In genomic region chr5:112165897-112166737, GRCh38 we compare ENCODE assay signal across 11 cellular contexts.
DNase-seq lines count a peak whose midpoint lies in the region; ATAC-seq, FAIRE-seq and TF ChIP-seq lines count a peak whose summit lies in the region.
"Had no signal": no experiment of that assay in that cellular context is flagged by ENCODE, and none has a peak within 500 bp of the region (broad histone marks: within the 10 kb centered on the region; RNA-seq: fewer than 3 reads in every experiment).

No MANE protein-coding gene starts in this region.

- peak overlapping the region; percentile 53; the same call in 1 of the 2 replicates for H2BK12ac ChIP-seq in H1 (ENCODE audit: low read depth, low read length)

- H2BK15ac ChIP-seq in H1 (ENCODE audit: low read length) = no peak overlapping the region

- peak overlapping the region; percentile 47 for H2BK5ac ChIP-seq in H1 (ENCODE audit: low read depth, low read length)

- H3K4me1 ChIP-seq in H1 (replicated peaks in 1 of 4; ENCODE audit: control insufficient read depth in 3 of 4, insufficient read depth in 4 of 4, low read length in 3 of 4) = peaks cover 3 to 19% (median 10%) of the 10 kb centered on the region in 4 experiments; a peak in 4 of 7 replicates
- H3K4me1 ChIP-seq in ascending aorta = peaks cover 4 to 14% of the 10 kb centered on the region in 2 donors

- H3K27ac Mint-ChIP-seq in natural killer cell treated with Interleukin-12 subunit alpha and Interleukin-12 subunit beta and Interleukin-15 and Interleukin-18, amount 100 ng/mL, for 72 hours = peak overlapping the region; percentile 38 to 48

- H2BK20ac ChIP-seq in H1 (ENCODE audit: low read length) = no peak overlapping the region

- H3K9me3 Mint-ChIP-seq in natural killer cell treated with Interleukin-12 subunit alpha and Interleukin-12 subunit beta and Interleukin-15 and Interleukin-18, amount 100 ng/mL, for 72 hours = no peaks in the 10 kb centered on the region

- H2AFZ ChIP-seq in H1 (ENCODE audit: low read length) = no peak overlapping the region

- peak in 1 of 2 donors; percentile 37 for ATAC-seq in natural killer cell treated with Interleukin-12 subunit alpha and Interleukin-12 subunit beta and Interleukin-15 and Interleukin-18, amount 100 ng/mL, for 72 hours
- ATAC-seq in GM19395 (IDR thresholded peaks at IDR 0.05; ENCODE audit: unreplicated experiment) = no peak

- H3K27me3 Mint-ChIP-seq in natural killer cell treated with Interleukin-12 subunit alpha and Interleukin-12 subunit beta and Interleukin-15 and Interleukin-18, amount 100 ng/mL, for 72 hours = no peaks in the 10 kb centered on the region

- peak overlapping the region; percentile 23 for H3K4ac ChIP-seq in H1 (replicated peaks; ENCODE audit: insufficient read length, low read depth, low read length)

- H3K23ac ChIP-seq in H1 (ENCODE audit: insufficient read length) = no peak overlapping the region

- peak overlapping the region; percentile 78 for H2AK5ac ChIP-seq in H1 (ENCODE audit: low read depth, low read length)

- H4K91ac ChIP-seq in H1 (replicated peaks; ENCODE audit: insufficient read length, low read length) = no peak overlapping the region

- H3K9ac ChIP-seq in H1 (replicated peaks in 1 of 4; ENCODE audit: extremely low read depth in 1 of 4, low read depth in 3 of 4, low read length in 3 of 4) = peak overlapping the region in 2 of 4 experiments; percentile 41 to 45; a peak in 4 of 7 replicates

- no peak for TF ChIP-seq RAD21 in H1 (IDR thresholded peaks at IDR 0.05 in 1 of 2, conservative IDR thresholded peaks at IDR 0.05 in 1 of 2; ENCODE audit: low read depth in 2 of 2, low read length in 2 of 2)

- peak overlapping the region; percentile 19 to 52; a peak in 2 of 4 replicates for H3K4me2 ChIP-seq in H1 (ENCODE audit: insufficient read depth in 1 of 2, low read depth in 2 of 2, low read length in 2 of 2)

- H3K4me3 ChIP-seq in NB4 (ENCODE audit: low read depth, low read length) (no peak overlapping the region), H1 (ENCODE audit: extremely low read depth in 1 of 4, insufficient read depth in 2 of 4, low read depth in 3 of 4, low read length in 4 of 4) (no peak overlapping the region), ascending aorta (no peak overlapping the region)
- H3K4me3 ChIP-seq: right lobe of liver, vagina had no signal

- no peak overlapping the region for H3K4me3 Mint-ChIP-seq in natural killer cell treated with Interleukin-12 subunit alpha and Interleukin-12 subunit beta and Interleukin-15 and Interleukin-18, amount 100 ng/mL, for 72 hours

- H3K36me3 ChIP-seq in H1 (ENCODE audit: control insufficient read depth in 2 of 4, insufficient read depth in 4 of 4, low read length in 3 of 4) = peaks cover 23 to 61% (median 33%) of the 10 kb centered on the region in 4 experiments
- peaks cover 17 to 57% of the 10 kb centered on the region in 2 donors for H3K36me3 ChIP-seq in ascending aorta

- H4K8ac ChIP-seq in H1 (ENCODE audit: extremely low read depth, insufficient read depth, low read length) = peak overlapping the region; percentile 54; the same call in 1 of the 2 replicates

- peaks cover 36% of the 10 kb centered on the region for H3K36me3 Mint-ChIP-seq in natural killer cell treated with Interleukin-12 subunit alpha and Interleukin-12 subunit beta and Interleukin-15 and Interleukin-18, amount 100 ng/mL, for 72 hours

- no peaks in the 10 kb centered on the region for H3K9me3 ChIP-seq in H1 (ENCODE audit: insufficient read depth in 2 of 2, low read depth in 1 of 2, low read length in 1 of 2)
- H3K9me3 ChIP-seq in ascending aorta = no peaks in the 10 kb centered on the region
- H3K9me3 ChIP-seq: right lobe of liver, vagina had no signal

- DNase-seq in NB4 (ENCODE audit: low read depth) (peak; percentile 19), H1 (ENCODE audit: low read depth in 1 of 2, low spot score in 2 of 2) (peak in 1 of 2 experiments; percentile 51), ascending aorta (ENCODE audit: low spot score in 2 of 2) (no peak), SHP77 treated with DMSO at 0.1 percent for 48 hours (lab: John Stamatoyannopoulos, UW) (no peak)
- no peak for DNase-seq in natural killer cell treated with Interleukin-12 subunit alpha and Interleukin-12 subunit beta and Interleukin-15 and Interleukin-18, amount 100 ng/mL, for 72 hours (ENCODE audit: low spot score)
- DNase-seq: activated effector memory CD4-positive, alpha-beta T cell treated with Interleukin-2 at 50 U/mL for 16 hours; NCI-H187; right lobe of liver had no signal

- H3K14ac ChIP-seq in H1 (ENCODE audit: insufficient read length) = no peak overlapping the region

- peaks cover 6 to 21% of the 10 kb centered on the region in 2 experiments for H3K79me2 ChIP-seq in H1 (ENCODE audit: control insufficient read depth in 1 of 2, insufficient read depth in 2 of 2, low read length in 2 of 2)

- TF ChIP-seq EP300 in H1 (IDR thresholded peaks at IDR 0.05; ENCODE audit: borderline replicate concordance in 1 of 2, low read depth in 2 of 2, low read length in 2 of 2) = peak in 1 of 2 experiments; percentile 29; a peak in 1 of 3 replicates

- intact Hi-C loops in ascending aorta (cut with DNase I) = loop anchor here (10.0 kb wide), 1 partner anchor 589 kb away; no protein-coding TSS in a partner anchor

- H3K56ac ChIP-seq in H1 (replicated peaks; ENCODE audit: insufficient read length, low read depth, low read length) = no peak overlapping the region

- H4K20me1 ChIP-seq in H1 (replicated peaks in 1 of 2; ENCODE audit: control insufficient read depth in 1 of 2, insufficient read depth in 2 of 2, low read length in 2 of 2) = peaks cover 3 to 7% of the 10 kb centered on the region in 2 experiments

- peaks cover 21 to 24% of the 10 kb centered on the region in 2 donors for H3K4me1 Mint-ChIP-seq in natural killer cell treated with Interleukin-12 subunit alpha and Interleukin-12 subunit beta and Interleukin-15 and Interleukin-18, amount 100 ng/mL, for 72 hours (ENCODE audit: low read depth in 2 of 2)

- H3K27ac ChIP-seq in H1 (ENCODE audit: low read depth, low read length) = peak overlapping the region; percentile 66
- H3K27ac ChIP-seq in ascending aorta = no peak overlapping the region
- H3K27ac ChIP-seq: right lobe of liver, vagina had no signal

- H3K27me3 ChIP-seq in H1 (replicated peaks in 1 of 4; ENCODE audit: control insufficient read depth in 3 of 4, extremely low read depth in 1 of 4, insufficient read depth in 3 of 4, low read length in 3 of 4) (no peaks in the 10 kb centered on the region), ascending aorta (no peaks in the 10 kb centered on the region)
- H3K27me3 ChIP-seq: right lobe of liver, vagina had no signal

- H4K5ac ChIP-seq in H1 (ENCODE audit: insufficient read length, low read depth, low read length) = peak overlapping the region; percentile 34

- TF ChIP-seq CTCF in NB4 (IDR thresholded peaks at IDR 0.05; ENCODE audit: low read depth, low read length) (no peak), H1 (IDR thresholded peaks at IDR 0.05; ENCODE audit: control extremely low read depth in 1 of 3, insufficient read depth in 1 of 3, low read depth in 1 of 3, low read length in 3 of 3) (no peak), ascending aorta (IDR thresholded peaks at IDR 0.05) (no peak)

- H3K23me2 ChIP-seq in H1 (ENCODE audit: low read depth, low read length) = peaks cover 6% of the 10 kb centered on the region; the same call in 1 of the 2 replicates

- 50% methylated on average over 3 of the region's 3 CpGs; no CpG with 5 or more reads in 1 of the 2 experiments for WGBS in H1 (ENCODE audit: extremely low coverage in 1 of 2, insufficient coverage in 1 of 2, insufficient read length in 1 of 2, insufficient replicate concordance in 2 of 2, low coverage in 1 of 2, low lambda C conversion rate in 2 of 2, missing lambda C conversion rate in 1 of 2), 2 experiments

- TF ChIP-seq POLR2A in NB4 (IDR thresholded peaks at IDR 0.05; ENCODE audit: extremely low read depth, insufficient read length) (peak; percentile 12), H1 (IDR thresholded peaks at IDR 0.05; ENCODE audit: control extremely low read depth in 1 of 2, low read depth in 2 of 2, low read length in 2 of 2) (peak; percentile 68 to 82)

- POLR2A ChIA-PET in H1 (lab: Charles Lee; ENCODE audit: partially characterized antibody) = interaction anchor here (0.5 to 8.4 kb wide), 17 partner anchors 8 to 651 kb away, joined by 3 to 76 read pairs (median 3); partner anchors contain the start of gene EPB41L4A

- H3K79me1 ChIP-seq in H1 (ENCODE audit: low read depth, low read length) = no peaks in the 10 kb centered on the region; the same call in 1 of the 2 replicates

- peak; percentile 83 for FAIRE-seq in G401.6 (lab: Jason Lieb, UNC)
- peak; percentile 45 for FAIRE-seq in H1 (lab: Jason Lieb, UNC)

- peak overlapping the region; percentile 78 for H3K18ac ChIP-seq in H1 (ENCODE audit: extremely low read depth, low read length)

- CTCF ChIA-PET in H1 (lab: Charles Lee; ENCODE audit: partially characterized antibody) = interaction anchor here (0.6 to 2.5 kb wide), 4 partner anchors 10 to 480 kb away, joined by 3 to 16 read pairs (median 6); partner anchors contain the start of gene EPB41L4A

- H2BK120ac ChIP-seq in H1 (replicated peaks; ENCODE audit: low read depth, low read length) = no peak overlapping the region

TF ChIP-seq in H1, 55 proteins besides CTCF, POLR2A, EP300 and RAD21 (continues in another document):
- no peak for TF ChIP-seq FOSL1 (IDR thresholded peaks at IDR 0.05; ENCODE audit: insufficient read depth, low read depth, low read length)
- TF ChIP-seq CHD1 (IDR thresholded peaks at IDR 0.05; ENCODE audit: low read depth, low read length) = no peak
- TF ChIP-seq E2F6 (IDR thresholded peaks at IDR 0.05) = peak; percentile 36
- peak; percentile 73 for TF ChIP-seq POLR2AphosphoS5 (IDR thresholded peaks at IDR 0.05; ENCODE audit: low read depth, low read length)
- no peak for TF ChIP-seq EGR1 (IDR thresholded peaks at IDR 0.05; ENCODE audit: borderline replicate concordance, low read depth, low read length)
- no peak for TF ChIP-seq KDM5A (IDR thresholded peaks at IDR 0.05; ENCODE audit: low read length)
- TF ChIP-seq SIX5 (IDR thresholded peaks at IDR 0.05; ENCODE audit: low read depth, low read length) = no peak
- no peak for TF ChIP-seq ZNF274 (IDR thresholded peaks at IDR 0.05; ENCODE audit: borderline replicate concordance, extremely low read depth, low read length)
- TF ChIP-seq CBX5 (IDR thresholded peaks at IDR 0.05; ENCODE audit: low read depth, low read length) = no peak
- TF ChIP-seq GABPA (IDR thresholded peaks at IDR 0.05; ENCODE audit: borderline replicate concordance, insufficient read depth, low read length) = no peak
- TF ChIP-seq GTF2F1 (IDR thresholded peaks at IDR 0.05; ENCODE audit: borderline replicate concordance, low read depth, low read length) = 0 out of 2 replicates have a peak, but pooled peaks have one; percentile 16
- TF ChIP-seq RNF2 (IDR thresholded peaks at IDR 0.05; ENCODE audit: borderline replicate concordance, low read depth, low read length, missing control alignments, poor library complexity, severe bottlenecking) = no peak
